ENCODE assay signal across 15 cellular contexts in genomic region chr21:44942566-44942965, GRCh38. TPM values are rescaled to one million over a fixed set of nuclear protein-coding genes. Genes with fewer than 3 reads are reported as not detected.
DNase-seq lines count a peak whose midpoint lies in the region; ATAC-seq and TF ChIP-seq lines count a peak whose summit lies in the region.
"Had no signal": no experiment of that assay in that cellular context is flagged by ENCODE, and none has a peak within 500 bp of the region (broad histone marks: within the 10 kb centered on the region; RNA-seq: fewer than 3 reads in every experiment).

No MANE protein-coding gene starts in this region.

- 0 out of 2 replicates have a peak overlapping the region, but pooled peaks have one; percentile 15 for H3K4me3 ChIP-seq in BLaER1
- H3K4me3 ChIP-seq in CD8-positive, alpha-beta memory T cell (ENCODE audit: low read length), result no peak overlapping the region
- H3K4me3 ChIP-seq: skin epidermis had no signal

- H3K27me3 Mint-ChIP-seq in CD8-positive, alpha-beta memory T cell, result peaks cover 0 to 1% of the 10 kb centered on the region in 2 donors
- H3K27me3 Mint-ChIP-seq in activated T-helper 1 cell treated with anti-CD3 and anti-CD28 coated beads, Interleukin-12 subunit alpha, Interleukin-12 subunit beta, Interleukin-2, Interleukin-4 antibody, amounts not matched to agents 30 ng/mL and 10 ng/mL and 1 ng/mL, durations not matched to agents 14 hours and 24 hours and 36 hours (ENCODE audit: insufficient read depth), result no peaks in the 10 kb centered on the region
- H3K27me3 Mint-ChIP-seq in natural killer cell (ENCODE audit: low read depth in 2 of 2), result no peaks in the 10 kb centered on the region

- H3K4me3 Mint-ChIP-seq in CD8-positive, alpha-beta memory T cell, result peak overlapping the region in 5 of 7 donors; percentile 51 to 88 (median 75)
- H3K4me3 Mint-ChIP-seq in activated T-helper 1 cell treated with anti-CD3 and anti-CD28 coated beads, Interleukin-12 subunit alpha, Interleukin-12 subunit beta, Interleukin-2, Interleukin-4 antibody, amounts not matched to agents 30 ng/mL and 10 ng/mL and 1 ng/mL, durations not matched to agents 14 hours and 24 hours and 36 hours, result peak overlapping the region; percentile 91
- peak overlapping the region; percentile 42 for H3K4me3 Mint-ChIP-seq in natural killer cell

- H3K36me3 Mint-ChIP-seq in CD8-positive, alpha-beta memory T cell, result peaks cover 0 to 53% (median 5%) of the 10 kb centered on the region in 3 donors
- peaks cover 33% of the 10 kb centered on the region for H3K36me3 Mint-ChIP-seq in activated T-helper 1 cell treated with anti-CD3 and anti-CD28 coated beads, Interleukin-12 subunit alpha, Interleukin-12 subunit beta, Interleukin-2, Interleukin-4 antibody, amounts not matched to agents 30 ng/mL and 10 ng/mL and 1 ng/mL, durations not matched to agents 14 hours and 24 hours and 36 hours (ENCODE audit: low read depth)
- no peaks in the 10 kb centered on the region for H3K36me3 Mint-ChIP-seq in natural killer cell

- H3K9ac ChIP-seq in BLaER1, result no peak overlapping the region

- no peak overlapping the region for H3K27ac ChIP-seq in BLaER1
- H3K27ac ChIP-seq in CD8-positive, alpha-beta memory T cell (ENCODE audit: low read depth, low read length), result no peak overlapping the region
- H3K27ac ChIP-seq: skin epidermis had no signal

- H3K27me3 ChIP-seq in BLaER1, result no peaks in the 10 kb centered on the region
- no peaks in the 10 kb centered on the region for H3K27me3 ChIP-seq in CD8-positive, alpha-beta memory T cell (ENCODE audit: insufficient read depth, low read length, poor library complexity, severe bottlenecking)

- POLR2A ChIA-PET in CD8-positive, alpha-beta memory T cell (lab: Charles Lee), result interaction anchor here (1.6 kb wide), 1 partner anchor 11 kb away, joined by 6 read pairs; no protein-coding TSS in a partner anchor

- no peaks in the 10 kb centered on the region for H3K9me3 ChIP-seq in BLaER1
- H3K9me3 ChIP-seq in CD8-positive, alpha-beta memory T cell (ENCODE audit: low read length), result no peaks in the 10 kb centered on the region

- CTCF ChIA-PET in CD8-positive, alpha-beta memory T cell (lab: Charles Lee), result interaction anchor here (0.8 to 14.1 kb wide), 3 partner anchors 15 to 196 kb away, joined by 3 to 194 read pairs (median 7); no protein-coding TSS in a partner anchor

- peak overlapping the region; percentile 90 for H3K4me2 ChIP-seq in BLaER1

- no peak for DNase-seq in CD8-positive, alpha-beta memory T cell
- DNase-seq in activated T-helper 1 cell treated with anti-CD3 and anti-CD28 coated beads, Interleukin-12 subunit alpha, Interleukin-12 subunit beta, Interleukin-2, Interleukin-4 antibody, amounts not matched to agents 30 ng/mL and 10 ng/mL and 1 ng/mL, durations not matched to agents 14 hours and 24 hours and 36 hours (ENCODE audit: low spot score), result no peak
- DNase-seq in natural killer cell (no peak), NCI-H1417 (lab: John Stamatoyannopoulos, UW) (no peak)
- DNase-seq in activated CD4-positive, alpha-beta T cell treated with anti-CD3 and anti-CD28 coated beads for 1 hour, result no peak
- DNase-seq: HCEC 1CT; kidney; NCI-H1417 treated with DMSO at 0.1 percent for 48 hours; NCI-H226; stimulated activated naive CD4-positive, alpha-beta T cell treated with Interleukin-2 at 50 U/mL for 16 hours had no signal

- intact Hi-C loops in activated T-helper 1 cell treated with anti-CD3 and anti-CD28 coated beads, Interleukin-12 subunit alpha, Interleukin-12 subunit beta, Interleukin-2, Interleukin-4 antibody, amounts not matched to agents 30 ng/mL and 10 ng/mL and 1 ng/mL, durations not matched to agents 14 hours and 24 hours and 36 hours (cut with micrococcal nuclease), result no loop called here
- intact Hi-C loops in natural killer cell (cut with micrococcal nuclease), result no loop called here

- peaks cover 38 to 54% (median 44%) of the 10 kb centered on the region in 3 donors for H3K4me1 Mint-ChIP-seq in CD8-positive, alpha-beta memory T cell
- H3K4me1 Mint-ChIP-seq in activated T-helper 1 cell treated with anti-CD3 and anti-CD28 coated beads, Interleukin-12 subunit alpha, Interleukin-12 subunit beta, Interleukin-2, Interleukin-4 antibody, amounts not matched to agents 30 ng/mL and 10 ng/mL and 1 ng/mL, durations not matched to agents 14 hours and 24 hours and 36 hours (ENCODE audit: low read depth), result peaks cover 35% of the 10 kb centered on the region
- H3K4me1 Mint-ChIP-seq in natural killer cell, result peaks cover 21 to 33% of the 10 kb centered on the region in 2 donors

- peak overlapping the region in 2 of 8 donors; percentile 27 to 54 for H3K27ac Mint-ChIP-seq in CD8-positive, alpha-beta memory T cell
- H3K27ac Mint-ChIP-seq in activated T-helper 1 cell treated with anti-CD3 and anti-CD28 coated beads, Interleukin-12 subunit alpha, Interleukin-12 subunit beta, Interleukin-2, Interleukin-4 antibody, amounts not matched to agents 30 ng/mL and 10 ng/mL and 1 ng/mL, durations not matched to agents 14 hours and 24 hours and 36 hours, result peak overlapping the region; percentile 56
- H3K27ac Mint-ChIP-seq in natural killer cell, result no peak overlapping the region
- H3K27ac Mint-ChIP-seq: mesothelial cell of epicardium had no signal

- no peak for TF ChIP-seq CTCF in natural killer cell (IDR thresholded peaks at IDR 0.05)

- H4K20me1 ChIP-seq in BLaER1, result peaks cover 71% of the 10 kb centered on the region

- ATAC-seq in natural killer cell, result no peak
- ATAC-seq in GM18520 (IDR thresholded peaks at IDR 0.05; ENCODE audit: unreplicated experiment), result no peak

- no peaks in the 10 kb centered on the region for H3K9me3 Mint-ChIP-seq in CD8-positive, alpha-beta memory T cell
- H3K9me3 Mint-ChIP-seq in activated T-helper 1 cell treated with anti-CD3 and anti-CD28 coated beads, Interleukin-12 subunit alpha, Interleukin-12 subunit beta, Interleukin-2, Interleukin-4 antibody, amounts not matched to agents 30 ng/mL and 10 ng/mL and 1 ng/mL, durations not matched to agents 14 hours and 24 hours and 36 hours, result no peaks in the 10 kb centered on the region
- no peaks in the 10 kb centered on the region for H3K9me3 Mint-ChIP-seq in natural killer cell
- H3K9me3 Mint-ChIP-seq: mesothelial cell of epicardium had no signal

- H3K36me3 ChIP-seq in BLaER1, result peaks cover 50% of the 10 kb centered on the region
- peaks cover 10% of the 10 kb centered on the region for H3K36me3 ChIP-seq in CD8-positive, alpha-beta memory T cell (ENCODE audit: insufficient read depth, low read length)

- peaks cover 80% of the 10 kb centered on the region for H3K4me1 ChIP-seq in BLaER1
- peaks cover 40% of the 10 kb centered on the region for H3K4me1 ChIP-seq in CD8-positive, alpha-beta memory T cell (ENCODE audit: insufficient read depth, low read length)

RNA-seq across cellular contexts. Expression of gene SLX9, which starts 2.7 kb away (rescaled TPM):
- total RNA-seq in CD8-positive, alpha-beta memory T cell, result 10 to 100 TPM; 68.1 to 71.1 TPM
- 14.3 TPM for polyA plus RNA-seq in CD8-positive, alpha-beta memory T cell
- total RNA-seq in activated T-helper 1 cell treated with anti-CD3 and anti-CD28 coated beads, Interleukin-12 subunit alpha, Interleukin-12 subunit beta, Interleukin-2, Interleukin-4 antibody, amounts not matched to agents 30 ng/mL and 10 ng/mL and 1 ng/mL, durations not matched to agents 14 hours and 24 hours and 36 hours, result 83.4 and 84.7 TPM in 2 replicates
- 10 to 100 TPM; 12.8 to 22.9 (median 20.0) TPM for total RNA-seq in natural killer cell

RNA-seq across cellular contexts. Expression of gene ITGB2, which starts 21.9 kb away (rescaled TPM):
- total RNA-seq in CD8-positive, alpha-beta memory T cell, result 100 to 1,000 TPM; 159 to 165 TPM
- polyA plus RNA-seq in CD8-positive, alpha-beta memory T cell, result 847 TPM
- 292 and 294 TPM in 2 replicates for total RNA-seq in activated T-helper 1 cell treated with anti-CD3 and anti-CD28 coated beads, Interleukin-12 subunit alpha, Interleukin-12 subunit beta, Interleukin-2, Interleukin-4 antibody, amounts not matched to agents 30 ng/mL and 10 ng/mL and 1 ng/mL, durations not matched to agents 14 hours and 24 hours and 36 hours
- 1,000 to 10,000 TPM; 1,223 to 1,393 (median 1,250) TPM for total RNA-seq in natural killer cell
- polyA plus RNA-seq: BJ had no signal
